In genomic region chr12:123126294-123127144, GRCh38 we compare ENCODE assay signal across 8 cellular contexts. TPM values are rescaled to one million over a fixed set of nuclear protein-coding genes. Genes with fewer than 3 reads are reported as not detected.
DNase-seq lines count a peak whose midpoint lies in the region; ATAC-seq and TF ChIP-seq lines count a peak whose summit lies in the region.

No MANE protein-coding gene starts in this region.

- peak overlapping the region; percentile 5 to 60 for H3K27ac Mint-ChIP-seq in activated naive CD4-positive, alpha-beta T cell treated with anti-CD3 and anti-CD28 coated beads, Interleukin-2, amount 50 U/mL, for 72 hours
- H3K27ac Mint-ChIP-seq in activated naive CD8-positive, alpha-beta T cell treated with anti-CD3 and anti-CD28 coated beads for 36 hours = no peak overlapping the region

- H3K27me3 ChIP-seq in aorta (ENCODE audit: control insufficient read depth in 1 of 2, insufficient read depth in 2 of 2, low read length in 1 of 2) = no peaks in the 10 kb centered on the region

- no peak overlapping the region for H3K27ac ChIP-seq in aorta (ENCODE audit: low read depth in 1 of 2, low read length in 2 of 2)

- in situ Hi-C loops in astrocyte of the cerebellum (cut with HindIII; ENCODE audit: low sequenced_read_pairs) = no loop called here

- no peak overlapping the region for H3K4me3 ChIP-seq in astrocyte of the cerebellum (ENCODE audit: low read depth, low read length)
- no peak overlapping the region for H3K4me3 ChIP-seq in aorta (ENCODE audit: low read length in 2 of 2)

- no peaks in the 10 kb centered on the region for H3K9me3 Mint-ChIP-seq in activated naive CD4-positive, alpha-beta T cell treated with anti-CD3 and anti-CD28 coated beads, Interleukin-2, amount 50 U/mL, for 72 hours
- no peaks in the 10 kb centered on the region for H3K9me3 Mint-ChIP-seq in activated naive CD8-positive, alpha-beta T cell treated with anti-CD3 and anti-CD28 coated beads for 36 hours

- ATAC-seq in activated naive CD4-positive, alpha-beta T cell treated with anti-CD3 and anti-CD28 coated beads, Interleukin-2, amount 50 U/mL, for 72 hours = no peak
- ATAC-seq in aorta (ENCODE audit: low FRiP score) = peak; percentile 79
- no peak for ATAC-seq in HG02870 (IDR thresholded peaks at IDR 0.05; ENCODE audit: unreplicated experiment)

- intact Hi-C loops in aorta (cut with DNase I) = no loop called here

- no peak overlapping the region for H3K4me3 Mint-ChIP-seq in activated naive CD8-positive, alpha-beta T cell treated with anti-CD3 and anti-CD28 coated beads for 36 hours

- H3K9me3 ChIP-seq in aorta (ENCODE audit: control insufficient read depth, low read length) = no peaks in the 10 kb centered on the region

- H3K36me3 ChIP-seq in aorta (ENCODE audit: control insufficient read depth in 1 of 2, insufficient read depth in 2 of 2, low read length in 1 of 2) = no peaks in the 10 kb centered on the region

- no peaks in the 10 kb centered on the region for H3K27me3 Mint-ChIP-seq in activated naive CD8-positive, alpha-beta T cell treated with anti-CD3 and anti-CD28 coated beads for 36 hours

- DNase-seq in activated naive CD4-positive, alpha-beta T cell treated with anti-CD3 and anti-CD28 coated beads, Interleukin-2, amount 50 U/mL, for 72 hours (ENCODE audit: low spot score in 2 of 2) = no peak
- DNase-seq in activated naive CD4-positive, alpha-beta T cell (lab: John Stamatoyannopoulos, UW) = no peak
- DNase-seq in astrocyte of the cerebellum (ENCODE audit: low read depth) (peak; percentile 93), kidney tubule cell (ENCODE audit: low spot score) (peak; percentile 98), aorta (peak in 1 of 2 donors; percentile 71), NAMALWA (ENCODE audit: low spot score) (no peak)
- DNase-seq in activated naive CD8-positive, alpha-beta T cell treated with anti-CD3 and anti-CD28 coated beads for 36 hours = no peak

- no peaks in the 10 kb centered on the region for H3K36me3 Mint-ChIP-seq in activated naive CD4-positive, alpha-beta T cell treated with anti-CD3 and anti-CD28 coated beads, Interleukin-2, amount 50 U/mL, for 72 hours
- no peaks in the 10 kb centered on the region for H3K36me3 Mint-ChIP-seq in activated naive CD8-positive, alpha-beta T cell treated with anti-CD3 and anti-CD28 coated beads for 36 hours

- 57 to 58% methylated on average over 5 of the region's 5 CpGs for WGBS in aorta, 2 donors

- H3K4me1 ChIP-seq in aorta (ENCODE audit: control insufficient read depth in 1 of 2, insufficient read depth in 2 of 2, low read length in 2 of 2) = no peaks in the 10 kb centered on the region

- TF ChIP-seq CTCF in astrocyte of the cerebellum (IDR thresholded peaks at IDR 0.05; ENCODE audit: low read depth, low read length, missing control alignments) = peak; percentile 61

- H3K4me1 Mint-ChIP-seq in activated naive CD8-positive, alpha-beta T cell treated with anti-CD3 and anti-CD28 coated beads for 36 hours = peaks cover 34% of the 10 kb centered on the region

RNA-seq across cellular contexts. Expression of gene PITPNM2, which starts 24.4 kb away (rescaled TPM):
- total RNA-seq in activated naive CD4-positive, alpha-beta T cell treated with anti-CD3 and anti-CD28 coated beads, Interleukin-2, amount 50 U/mL, for 72 hours = 10 to 100 TPM; 15.9 to 18.5 TPM
- 10 to 100 TPM; 18.1 to 32.4 TPM for total RNA-seq in aorta
- 1 to 10 TPM; 1.1 to 5.3 TPM for polyA plus RNA-seq in aorta
- total RNA-seq in activated naive CD8-positive, alpha-beta T cell treated with anti-CD3 and anti-CD28 coated beads for 36 hours = 10 to 100 TPM; 13.1 to 13.2 TPM

Comparison
In these comparisons a context has a peak if more than half of its experiments do, and no peak if none do; other contexts are left out.
1. DNase-seq: peak in astrocyte of the cerebellum (single experiment) and kidney tubule cell (single experiment); none in activated naive CD4-positive, alpha-beta T cell treated with anti-CD3 and anti-CD28 coated beads, Interleukin-2, amount 50 U/mL, for 72 hours (0 of 2), activated naive CD4-positive, alpha-beta T cell (0 of 4), activated naive CD8-positive, alpha-beta T cell treated with anti-CD3 and anti-CD28 coated beads for 36 hours (single experiment) and NAMALWA (single experiment).